In the genomic region with DNA sequence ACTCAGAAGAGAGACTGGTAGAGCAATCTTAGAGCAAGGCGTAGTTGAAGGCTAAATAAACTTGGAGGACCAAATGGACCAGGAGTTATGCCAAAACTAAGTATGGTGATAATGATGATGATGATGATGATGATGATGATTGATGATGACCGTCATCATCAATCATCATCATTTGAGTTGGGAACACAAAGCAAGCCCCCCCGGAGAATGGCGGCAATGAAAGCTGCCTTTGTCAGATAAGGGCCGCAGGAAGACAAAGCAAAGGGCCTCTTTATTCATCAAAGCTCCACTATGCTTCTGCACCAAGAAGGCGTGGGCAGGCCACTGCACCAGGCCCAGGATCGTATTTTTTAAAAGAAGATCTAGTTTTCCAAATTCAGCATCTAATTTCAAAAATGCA, we compare ENCODE assay signal across 25 cellular contexts.
"Had no signal": no experiment of that assay in that cellular context is flagged by ENCODE, and none has a peak within 500 bp of the region (broad histone marks: within the 10 kb centered on the region; RNA-seq: fewer than 3 reads in every experiment).

No MANE protein-coding gene starts in this region.

- H3K4me3 Mint-ChIP-seq: dendritic cell treated with granulocyte-macrophage colony-stimulating factor and Interleukin-4, amounts not matched to agents 40 ng/mL and 50 ng/mL, for 4 days; natural killer cell; stimulated activated effector memory CD8-positive, alpha-beta T cell treated with anti-CD3 and anti-CD28 coated beads, Interleukin-12 subunit alpha, Interleukin-12 subunit beta, amount 100 ng/mL, for 72 hours; type B pancreatic cell had no signal

- H3K27me3 Mint-ChIP-seq: dendritic cell treated with granulocyte-macrophage colony-stimulating factor and Interleukin-4, amounts not matched to agents 40 ng/mL and 50 ng/mL, for 4 days; progenitor cell of endocrine pancreas; type B pancreatic cell had no signal

- H3K4me3 ChIP-seq: esophagus muscularis mucosa, gastroesophageal sphincter, heart right ventricle, left lung, pancreas, right atrium auricular region, sigmoid colon, stomach, testis, tibial artery had no signal

- H3K9me3 Mint-ChIP-seq: dendritic cell treated with granulocyte-macrophage colony-stimulating factor and Interleukin-4, amounts not matched to agents 40 ng/mL and 50 ng/mL, for 4 days; natural killer cell; stimulated activated effector memory CD8-positive, alpha-beta T cell treated with anti-CD3 and anti-CD28 coated beads, Interleukin-12 subunit alpha, Interleukin-12 subunit beta, amount 100 ng/mL, for 72 hours; type B pancreatic cell had no signal

- H3K27me3 ChIP-seq: esophagus muscularis mucosa, foreskin keratinocyte, gastroesophageal sphincter, heart right ventricle, left lung, neutrophil, pancreas, right atrium auricular region, sigmoid colon, stomach, testis, tibial artery had no signal

- H3K36me3 ChIP-seq: left lung, neutrophil, pancreas, right atrium auricular region, sigmoid colon, tibial artery had no signal

- H3K4me1 ChIP-seq: esophagus muscularis mucosa, gastroesophageal sphincter, heart right ventricle, left lung, pancreas, right atrium auricular region, sigmoid colon, stomach, testis, tibial artery had no signal

- ATAC-seq: foreskin keratinocyte; gastroesophageal sphincter; heart right ventricle; left cardiac atrium; left lung; natural killer cell; pancreas; stimulated activated effector memory CD8-positive, alpha-beta T cell treated with anti-CD3 and anti-CD28 coated beads, Interleukin-12 subunit alpha, Interleukin-12 subunit beta, amount 100 ng/mL, for 72 hours had no signal

- H3K27ac Mint-ChIP-seq: dendritic cell treated with granulocyte-macrophage colony-stimulating factor and Interleukin-4, amounts not matched to agents 40 ng/mL and 50 ng/mL, for 4 days; natural killer cell; stimulated activated effector memory CD8-positive, alpha-beta T cell treated with anti-CD3 and anti-CD28 coated beads, Interleukin-12 subunit alpha, Interleukin-12 subunit beta, amount 100 ng/mL, for 72 hours; type B pancreatic cell had no signal

- H3K4me1 Mint-ChIP-seq: natural killer cell; stimulated activated effector memory CD8-positive, alpha-beta T cell treated with anti-CD3 and anti-CD28 coated beads, Interleukin-12 subunit alpha, Interleukin-12 subunit beta, amount 100 ng/mL, for 72 hours had no signal

- DNase-seq: effector CD8-positive, alpha-beta T cell; foreskin keratinocyte; glutamatergic neuron; heart right ventricle; hippocampal formation; left cardiac atrium; left lung; mesendoderm; natural killer cell; pancreas; sigmoid colon; stimulated activated CD4-positive, alpha-beta T cell treated with anti-CD3 and anti-CD28 coated beads, Interleukin-2, amount 100 ng/mL, for 24 hours; stimulated activated CD4-positive, alpha-beta T cell treated with anti-CD3 and anti-CD28 coated beads, Interleukin-4, amount 100 ng/mL, for 24 hours; stimulated activated naive CD4-positive, alpha-beta T cell treated with Interleukin-2 at 50 U/mL for 16 hours; stomach; testis; tibial artery had no signal

- H3K9me3 ChIP-seq: esophagus muscularis mucosa, gastroesophageal sphincter, heart right ventricle, left lung, neutrophil, pancreas, right atrium auricular region, sigmoid colon, stomach, testis, tibial artery had no signal

- H3K36me3 Mint-ChIP-seq: natural killer cell; stimulated activated effector memory CD8-positive, alpha-beta T cell treated with anti-CD3 and anti-CD28 coated beads, Interleukin-12 subunit alpha, Interleukin-12 subunit beta, amount 100 ng/mL, for 72 hours had no signal

- H3K27ac ChIP-seq: esophagus muscularis mucosa, foreskin keratinocyte, gastroesophageal sphincter, heart right ventricle, left lung, neutrophil, pancreas, right atrium auricular region, sigmoid colon, stomach, testis, tibial artery had no signal
